Comparison of ENCODE assay signal across 2 cellular contexts in the genomic region with DNA sequence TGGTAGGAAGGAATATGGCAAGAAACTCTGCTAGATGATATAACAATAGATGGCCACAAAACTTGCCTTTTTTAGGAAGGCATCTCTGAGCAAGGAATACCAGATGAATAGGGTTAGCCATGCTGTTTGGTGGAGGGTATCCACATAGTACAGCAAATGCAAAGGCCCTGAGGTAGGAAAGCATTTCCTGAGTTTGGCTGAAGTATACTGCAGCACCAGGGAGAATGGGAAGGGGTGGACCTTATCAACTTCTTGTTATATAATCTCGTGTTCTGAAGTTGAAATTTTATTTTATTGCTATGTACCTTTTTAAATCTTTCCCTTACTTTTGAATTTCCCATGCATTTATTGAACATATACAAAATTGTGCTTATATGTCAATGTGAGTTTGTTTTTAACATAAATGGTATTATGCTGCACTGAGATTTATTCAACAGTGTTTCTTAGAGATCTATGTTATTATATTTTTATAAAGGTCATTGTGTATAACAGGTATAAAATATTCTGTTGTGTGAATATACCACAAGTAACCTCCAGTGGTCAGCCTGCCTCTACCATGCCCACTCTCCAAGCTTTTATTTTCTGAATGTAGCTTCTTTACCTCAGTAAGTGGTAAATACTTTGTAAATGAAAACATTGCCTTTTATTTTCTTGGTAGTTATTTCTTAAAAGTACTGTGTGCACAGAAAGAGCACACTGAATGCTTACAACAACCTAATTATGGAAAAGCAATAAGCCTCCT.
TF ChIP-seq lines count a peak whose summit lies in the region.

No MANE protein-coding gene starts in this region.

TF ChIP-seq in liver, 16 proteins besides CTCF, POLR2A, EP300 and RAD21:
- TF ChIP-seq GABPA (IDR thresholded peaks at IDR 0.05 in 1 of 2, conservative IDR thresholded peaks at IDR 0.05 in 1 of 2) (no peak), RXRA (IDR thresholded peaks at IDR 0.05) (no peak), YY1 (IDR thresholded peaks at IDR 0.05) (no peak), FOXA2 (IDR thresholded peaks at IDR 0.05) (no peak), FOXA1 (IDR thresholded peaks at IDR 0.05) (no peak), SP1 (IDR thresholded peaks at IDR 0.05) (no peak)
- TF ChIP-seq, protein P1, sequence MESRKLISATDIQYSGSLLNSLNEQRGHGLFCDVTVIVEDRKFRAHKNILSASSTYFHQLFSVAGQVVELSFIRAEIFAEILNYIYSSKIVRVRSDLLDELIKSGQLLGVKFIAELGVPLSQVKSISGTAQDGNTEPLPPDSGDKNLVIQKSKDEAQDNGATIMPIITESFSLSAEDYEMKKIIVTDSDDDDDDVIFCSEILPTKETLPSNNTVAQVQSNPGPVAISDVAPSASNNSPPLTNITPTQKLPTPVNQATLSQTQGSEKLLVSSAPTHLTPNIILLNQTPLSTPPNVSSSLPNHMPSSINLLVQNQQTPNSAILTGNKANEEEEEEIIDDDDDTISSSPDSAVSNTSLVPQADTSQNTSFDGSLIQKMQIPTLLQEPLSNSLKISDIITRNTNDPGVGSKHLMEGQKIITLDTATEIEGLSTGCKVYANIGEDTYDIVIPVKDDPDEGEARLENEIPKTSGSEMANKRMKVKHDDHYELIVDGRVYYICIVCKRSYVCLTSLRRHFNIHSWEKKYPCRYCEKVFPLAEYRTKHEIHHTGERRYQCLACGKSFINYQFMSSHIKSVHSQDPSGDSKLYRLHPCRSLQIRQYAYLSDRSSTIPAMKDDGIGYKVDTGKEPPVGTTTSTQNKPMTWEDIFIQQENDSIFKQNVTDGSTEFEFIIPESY (IDR thresholded peaks at IDR 0.05): no peak
- TF ChIP-seq, protein P2, sequence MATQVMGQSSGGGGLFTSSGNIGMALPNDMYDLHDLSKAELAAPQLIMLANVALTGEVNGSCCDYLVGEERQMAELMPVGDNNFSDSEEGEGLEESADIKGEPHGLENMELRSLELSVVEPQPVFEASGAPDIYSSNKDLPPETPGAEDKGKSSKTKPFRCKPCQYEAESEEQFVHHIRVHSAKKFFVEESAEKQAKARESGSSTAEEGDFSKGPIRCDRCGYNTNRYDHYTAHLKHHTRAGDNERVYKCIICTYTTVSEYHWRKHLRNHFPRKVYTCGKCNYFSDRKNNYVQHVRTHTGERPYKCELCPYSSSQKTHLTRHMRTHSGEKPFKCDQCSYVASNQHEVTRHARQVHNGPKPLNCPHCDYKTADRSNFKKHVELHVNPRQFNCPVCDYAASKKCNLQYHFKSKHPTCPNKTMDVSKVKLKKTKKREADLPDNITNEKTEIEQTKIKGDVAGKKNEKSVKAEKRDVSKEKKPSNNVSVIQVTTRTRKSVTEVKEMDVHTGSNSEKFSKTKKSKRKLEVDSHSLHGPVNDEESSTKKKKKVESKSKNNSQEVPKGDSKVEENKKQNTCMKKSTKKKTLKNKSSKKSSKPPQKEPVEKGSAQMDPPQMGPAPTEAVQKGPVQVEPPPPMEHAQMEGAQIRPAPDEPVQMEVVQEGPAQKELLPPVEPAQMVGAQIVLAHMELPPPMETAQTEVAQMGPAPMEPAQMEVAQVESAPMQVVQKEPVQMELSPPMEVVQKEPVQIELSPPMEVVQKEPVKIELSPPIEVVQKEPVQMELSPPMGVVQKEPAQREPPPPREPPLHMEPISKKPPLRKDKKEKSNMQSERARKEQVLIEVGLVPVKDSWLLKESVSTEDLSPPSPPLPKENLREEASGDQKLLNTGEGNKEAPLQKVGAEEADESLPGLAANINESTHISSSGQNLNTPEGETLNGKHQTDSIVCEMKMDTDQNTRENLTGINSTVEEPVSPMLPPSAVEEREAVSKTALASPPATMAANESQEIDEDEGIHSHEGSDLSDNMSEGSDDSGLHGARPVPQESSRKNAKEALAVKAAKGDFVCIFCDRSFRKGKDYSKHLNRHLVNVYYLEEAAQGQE (IDR thresholded peaks at IDR 0.05): no peak
- TF ChIP-seq, protein P3, sequence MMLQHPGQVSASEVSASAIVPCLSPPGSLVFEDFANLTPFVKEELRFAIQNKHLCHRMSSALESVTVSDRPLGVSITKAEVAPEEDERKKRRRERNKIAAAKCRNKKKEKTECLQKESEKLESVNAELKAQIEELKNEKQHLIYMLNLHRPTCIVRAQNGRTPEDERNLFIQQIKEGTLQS (IDR thresholded peaks at IDR 0.05): no peak
- TF ChIP-seq, protein P4, sequence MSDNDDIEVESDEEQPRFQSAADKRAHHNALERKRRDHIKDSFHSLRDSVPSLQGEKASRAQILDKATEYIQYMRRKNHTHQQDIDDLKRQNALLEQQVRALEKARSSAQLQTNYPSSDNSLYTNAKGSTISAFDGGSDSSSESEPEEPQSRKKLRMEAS (IDR thresholded peaks at IDR 0.05): no peak
TF ChIP-seq in liver: peak in this region for 0.

TF ChIP-seq in HepG2, 621 proteins besides CTCF, POLR2A, EP300 and RAD21:
- TF ChIP-seq ZNF556 (CRISPR knock-in tag; IDR thresholded peaks at IDR 0.05; ENCODE audit: borderline replicate concordance): no peak
- TF ChIP-seq, protein P5, sequence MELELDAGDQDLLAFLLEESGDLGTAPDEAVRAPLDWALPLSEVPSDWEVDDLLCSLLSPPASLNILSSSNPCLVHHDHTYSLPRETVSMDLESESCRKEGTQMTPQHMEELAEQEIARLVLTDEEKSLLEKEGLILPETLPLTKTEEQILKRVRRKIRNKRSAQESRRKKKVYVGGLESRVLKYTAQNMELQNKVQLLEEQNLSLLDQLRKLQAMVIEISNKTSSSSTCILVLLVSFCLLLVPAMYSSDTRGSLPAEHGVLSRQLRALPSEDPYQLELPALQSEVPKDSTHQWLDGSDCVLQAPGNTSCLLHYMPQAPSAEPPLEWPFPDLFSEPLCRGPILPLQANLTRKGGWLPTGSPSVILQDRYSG (CRISPR knock-in tag; IDR thresholded peaks at IDR 0.05): no peak
- TF ChIP-seq SKI (IDR thresholded peaks at IDR 0.05; ENCODE audit: partially characterized antibody): no peak
- TF ChIP-seq, protein P6, sequence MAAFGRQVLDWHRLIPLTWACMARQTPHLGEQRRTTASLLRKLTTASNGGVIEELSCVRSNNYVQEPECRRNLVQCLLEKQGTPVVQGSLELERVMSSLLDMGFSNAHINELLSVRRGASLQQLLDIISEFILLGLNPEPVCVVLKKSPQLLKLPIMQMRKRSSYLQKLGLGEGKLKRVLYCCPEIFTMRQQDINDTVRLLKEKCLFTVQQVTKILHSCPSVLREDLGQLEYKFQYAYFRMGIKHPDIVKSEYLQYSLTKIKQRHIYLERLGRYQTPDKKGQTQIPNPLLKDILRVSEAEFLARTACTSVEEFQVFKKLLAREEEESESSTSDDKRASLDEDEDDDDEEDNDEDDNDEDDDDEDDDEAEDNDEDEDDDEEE (CRISPR knock-in tag; IDR thresholded peaks at IDR 0.05): no peak
- TF ChIP-seq, protein P7, sequence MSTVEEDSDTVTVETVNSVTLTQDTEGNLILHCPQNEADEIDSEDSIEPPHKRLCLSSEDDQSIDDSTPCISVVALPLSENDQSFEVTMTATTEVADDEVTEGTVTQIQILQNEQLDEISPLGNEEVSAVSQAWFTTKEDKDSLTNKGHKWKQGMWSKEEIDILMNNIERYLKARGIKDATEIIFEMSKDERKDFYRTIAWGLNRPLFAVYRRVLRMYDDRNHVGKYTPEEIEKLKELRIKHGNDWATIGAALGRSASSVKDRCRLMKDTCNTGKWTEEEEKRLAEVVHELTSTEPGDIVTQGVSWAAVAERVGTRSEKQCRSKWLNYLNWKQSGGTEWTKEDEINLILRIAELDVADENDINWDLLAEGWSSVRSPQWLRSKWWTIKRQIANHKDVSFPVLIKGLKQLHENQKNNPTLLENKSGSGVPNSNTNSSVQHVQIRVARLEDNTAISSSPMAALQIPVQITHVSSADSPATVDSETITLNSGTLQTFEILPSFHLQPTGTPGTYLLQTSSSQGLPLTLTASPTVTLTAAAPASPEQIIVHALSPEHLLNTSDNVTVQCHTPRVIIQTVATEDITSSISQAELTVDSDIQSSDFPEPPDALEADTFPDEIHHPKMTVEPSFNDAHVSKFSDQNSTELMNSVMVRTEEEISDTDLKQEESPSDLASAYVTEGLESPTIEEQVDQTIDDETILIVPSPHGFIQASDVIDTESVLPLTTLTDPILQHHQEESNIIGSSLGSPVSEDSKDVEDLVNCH (CRISPR knock-in tag; IDR thresholded peaks at IDR 0.05): no peak
- TF ChIP-seq SRF (IDR thresholded peaks at IDR 0.05; ENCODE audit: low read depth, low read length): no peak
- no peak for TF ChIP-seq ZSCAN30 (CRISPR knock-in tag; IDR thresholded peaks at IDR 0.05)
- TF ChIP-seq, protein P8, sequence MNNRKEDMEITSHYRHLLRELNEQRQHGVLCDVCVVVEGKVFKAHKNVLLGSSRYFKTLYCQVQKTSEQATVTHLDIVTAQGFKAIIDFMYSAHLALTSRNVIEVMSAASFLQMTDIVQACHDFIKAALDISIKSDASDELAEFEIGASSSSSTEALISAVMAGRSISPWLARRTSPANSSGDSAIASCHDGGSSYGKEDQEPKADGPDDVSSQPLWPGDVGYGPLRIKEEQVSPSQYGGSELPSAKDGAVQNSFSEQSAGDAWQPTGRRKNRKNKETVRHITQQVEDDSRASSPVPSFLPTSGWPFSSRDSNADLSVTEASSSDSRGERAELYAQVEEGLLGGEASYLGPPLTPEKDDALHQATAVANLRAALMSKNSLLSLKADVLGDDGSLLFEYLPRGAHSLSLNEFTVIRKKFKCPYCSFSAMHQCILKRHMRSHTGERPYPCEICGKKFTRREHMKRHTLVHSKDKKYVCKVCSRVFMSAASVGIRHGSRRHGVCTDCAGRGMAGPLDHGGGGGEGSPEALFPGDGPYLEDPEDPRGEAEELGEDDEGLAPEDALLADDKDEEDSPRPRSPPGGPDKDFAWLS (CRISPR knock-in tag; IDR thresholded peaks at IDR 0.05; ENCODE audit: borderline replicate concordance): no peak
- no peak for TF ChIP-seq MATR3 (CRISPR knock-in tag; IDR thresholded peaks at IDR 0.05)
- no peak for TF ChIP-seq TSC22D2 (CRISPR knock-in tag; IDR thresholded peaks at IDR 0.05; ENCODE audit: borderline replicate concordance)
- no peak for TF ChIP-seq ZNF274 (CRISPR knock-in tag; IDR thresholded peaks at IDR 0.05)
- TF ChIP-seq TP53 (CRISPR knock-in tag; conservative IDR thresholded peaks at IDR 0.05): no peak
- TF ChIP-seq KMT2A (CRISPR knock-in tag; IDR thresholded peaks at IDR 0.05): no peak
- TF ChIP-seq, protein P9, sequence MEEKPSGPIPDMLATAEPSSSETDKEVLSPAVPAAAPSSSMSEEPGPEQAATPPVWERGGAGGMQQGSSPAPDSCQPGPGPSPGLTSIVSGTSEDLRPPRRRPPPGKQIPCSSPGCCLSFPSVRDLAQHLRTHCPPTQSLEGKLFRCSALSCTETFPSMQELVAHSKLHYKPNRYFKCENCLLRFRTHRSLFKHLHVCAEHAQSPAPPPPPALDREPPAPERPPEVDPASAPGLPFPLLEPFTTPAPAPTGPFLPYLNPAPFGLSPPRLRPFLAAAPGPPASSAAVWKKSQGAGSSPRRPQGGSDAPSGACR (CRISPR knock-in tag; IDR thresholded peaks at IDR 0.05): no peak
- no peak for TF ChIP-seq ETV6 (CRISPR knock-in tag; conservative IDR thresholded peaks at IDR 0.05)
- TF ChIP-seq, protein P10, sequence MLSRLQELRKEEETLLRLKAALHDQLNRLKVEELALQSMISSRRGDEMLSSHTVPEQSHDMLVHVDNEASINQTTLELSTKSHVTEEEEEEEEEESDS (CRISPR knock-in tag; IDR thresholded peaks at IDR 0.05; ENCODE audit: borderline replicate concordance): no peak
